ENCODE assay signal across 9 cellular contexts in genomic region chr14:73662439-73663056, GRCh38.
DNase-seq lines count a peak whose midpoint lies in the region; ATAC-seq, FAIRE-seq and TF ChIP-seq lines count a peak whose summit lies in the region.
"Had no signal": no experiment of that assay in that cellular context is flagged by ENCODE, and none has a peak within 500 bp of the region (broad histone marks: within the 10 kb centered on the region; RNA-seq: fewer than 3 reads in every experiment).

No MANE protein-coding gene starts in this region.

- H3K27ac ChIP-seq in VCaP = peak overlapping the region; percentile 96
- H3K27ac ChIP-seq: heart right ventricle had no signal

- TF ChIP-seq CTCF in VCaP (conservative IDR thresholded peaks at IDR 0.05) = peak; percentile 43

- no peak for ATAC-seq in GM19455 (IDR thresholded peaks at IDR 0.05; ENCODE audit: unreplicated experiment)
- ATAC-seq in HG03432 (IDR thresholded peaks at IDR 0.05; ENCODE audit: unreplicated experiment) = no peak
- ATAC-seq in GM21717 (IDR thresholded peaks at IDR 0.05; ENCODE audit: unreplicated experiment) = no peak

- DNase-seq in AG08396 (ENCODE audit: low spot score) = peak; percentile 63
- peak; percentile 88 for DNase-seq in HTR-8/SVneo (ENCODE audit: insufficient read length, low spot score)
- DNase-seq in iris pigment epithelial cell (ENCODE audit: low read depth) = peak; percentile 95
- no peak for DNase-seq in DMS79 (lab: John Stamatoyannopoulos, UW)
- DNase-seq: heart right ventricle had no signal

- peak; percentile 98 for FAIRE-seq in HTR-8/SVneo (lab: Jason Lieb, UNC)
